Comparison of ENCODE assay signal across 22 cellular contexts in genomic region chr2:186841940-186842339, GRCh38. TPM values are rescaled to one million over a fixed set of nuclear protein-coding genes. Genes with fewer than 3 reads are reported as not detected.
A peak's percentile ranks its signal among the peaks of the same experiment; 100 is the strongest.
DNase-seq lines count a peak whose midpoint lies in the region; ATAC-seq and TF ChIP-seq lines count a peak whose summit lies in the region.
"Had no signal": no experiment of that assay in that cellular context is flagged by ENCODE, and none has a peak within 500 bp of the region (broad histone marks: within the 10 kb centered on the region; RNA-seq: fewer than 3 reads in every experiment).

No MANE protein-coding gene starts in this region.

- no peak overlapping the region for H3K9ac ChIP-seq in trophoblast cell (ENCODE audit: low read length)

- no peak for TF ChIP-seq EP300 in transverse colon (IDR thresholded peaks at IDR 0.05; ENCODE audit: low read depth)

- H2AK5ac ChIP-seq in trophoblast cell (ENCODE audit: low read length) = no peak overlapping the region

- H3K9me3 ChIP-seq in trophoblast cell (ENCODE audit: insufficient read depth, low read depth, low read length) = no peaks in the 10 kb centered on the region
- no peaks in the 10 kb centered on the region for H3K9me3 ChIP-seq in transverse colon
- H3K9me3 ChIP-seq: tibial nerve had no signal

- ATAC-seq in HG02610 (IDR thresholded peaks at IDR 0.05; ENCODE audit: unreplicated experiment) = no peak
- ATAC-seq: activated CD8-positive, alpha-beta memory T cell treated with anti-CD3 and anti-CD28 coated beads, Interleukin-2, amount 10 ng/mL, durations not matched to agents 7 days and 5 days; Right ventricle myocardium inferior had no signal

- no peak overlapping the region for H3K4me3 ChIP-seq in trophoblast cell (ENCODE audit: low read depth, low read length)
- no peak overlapping the region for H3K4me3 ChIP-seq in transverse colon
- H3K4me3 ChIP-seq: tibial nerve had no signal

- intact Hi-C loops in transverse colon (cut with DNase I; ENCODE audit: low total_unique reads) = no loop called here

- no peaks in the 10 kb centered on the region for H3K79me2 ChIP-seq in trophoblast cell (ENCODE audit: control insufficient read depth, insufficient read depth, low read length, poor library complexity)

- no peaks in the 10 kb centered on the region for H3K36me3 ChIP-seq in trophoblast cell (ENCODE audit: control insufficient read depth in 1 of 2, insufficient read depth in 2 of 2, low read length in 2 of 2)
- no peaks in the 10 kb centered on the region for H3K36me3 ChIP-seq in transverse colon
- H3K36me3 ChIP-seq: tibial nerve had no signal

- no peak overlapping the region for H3K14ac ChIP-seq in trophoblast cell (ENCODE audit: low read length)

- H3K4ac ChIP-seq in trophoblast cell (ENCODE audit: low read depth, low read length) = no peak overlapping the region

- no peak overlapping the region for H4K91ac ChIP-seq in trophoblast cell (ENCODE audit: low read depth, low read length)

- H3K27ac ChIP-seq in trophoblast cell (ENCODE audit: low read depth, low read length) (no peak overlapping the region), substantia nigra (ENCODE audit: low read depth, low read length, poor library complexity, severe bottlenecking) (no peak overlapping the region), transverse colon (no peak overlapping the region)
- H3K27ac ChIP-seq: tibial nerve had no signal

- H3K27me3 ChIP-seq in trophoblast cell (ENCODE audit: insufficient read depth, low read length) (no peaks in the 10 kb centered on the region), transverse colon (no peaks in the 10 kb centered on the region)
- H3K27me3 ChIP-seq: tibial nerve had no signal

- in situ Hi-C loops in transverse colon (cut with MboI; ENCODE audit: low pct_ligation_motif_present in 1 of 4, low pct_unique_long_range_greater_than_20kb in 1 of 4, low sequenced_read_pairs in 3 of 4) = no loop called here

- no peak overlapping the region for H3K18ac ChIP-seq in trophoblast cell (ENCODE audit: low read length)

- DNase-seq in ELR (ENCODE audit: low read depth) = peak; percentile 86
- peak; percentile 44 for DNase-seq in NCI-H69 (lab: John Stamatoyannopoulos, UW)
- DNase-seq in dedifferentiated amniotic fluid mesenchymal stem cell (ENCODE audit: extremely low spot score) = peak; percentile 90
- DNase-seq in trophoblast cell = peak; percentile 4 to 75
- DNase-seq in inferior parietal cortex (ENCODE audit: extremely low spot score) = no peak
- no peak for DNase-seq in substantia nigra (lab: John Stamatoyannopoulos, UW)
- no peak for DNase-seq in transverse colon
- DNase-seq: activated CD4-positive, CD25-positive, alpha-beta regulatory T cell treated with anti-CD3 and anti-CD28 coated beads, Interleukin-2, amount 50 U/mL, for 72 hours; activated CD8-positive, alpha-beta memory T cell treated with anti-CD3 and anti-CD28 coated beads, Interleukin-2, amount 10 ng/mL, durations not matched to agents 7 days and 5 days; activated effector memory CD4-positive, alpha-beta T cell treated with Interleukin-2 at 50 U/mL for 16 hours; dermis blood vessel endothelial cell; MM.1S; NCI-H187; NCI-H510A; nephron progenitor cell; stimulated activated naive CD4-positive, alpha-beta T cell had no signal

- no peak overlapping the region for H3K23ac ChIP-seq in trophoblast cell (ENCODE audit: low read length)

- no peak overlapping the region for H3K4me2 ChIP-seq in trophoblast cell (ENCODE audit: low read length)

- H3K79me1 ChIP-seq in trophoblast cell (ENCODE audit: low read length) = no peaks in the 10 kb centered on the region

- no peak overlapping the region for H2AFZ ChIP-seq in trophoblast cell (ENCODE audit: insufficient read depth, low read length, poor library complexity)

- 100% methylated on average over 1 of the region's 3 CpGs for WGBS in trophoblast cell (ENCODE audit: extremely low coverage, insufficient coverage, insufficient read length)
- 73 to 78% methylated on average over 3 of the region's 3 CpGs for WGBS in transverse colon (ENCODE audit: low coverage in 1 of 2), 2 donors

- H4K12ac ChIP-seq in trophoblast cell (ENCODE audit: low read depth, low read length) = no peak overlapping the region

- H2BK12ac ChIP-seq in trophoblast cell (ENCODE audit: low read length) = no peak overlapping the region

- H4K8ac ChIP-seq in trophoblast cell (ENCODE audit: low read depth, low read length) = no peak overlapping the region

- H3K4me1 ChIP-seq in trophoblast cell (ENCODE audit: control insufficient read depth in 1 of 2, insufficient read depth in 2 of 2, low read length in 2 of 2) = no peaks in the 10 kb centered on the region
- H3K4me1 ChIP-seq in transverse colon = no peaks in the 10 kb centered on the region
- H3K4me1 ChIP-seq: tibial nerve had no signal

- no peak overlapping the region for H2BK5ac ChIP-seq in trophoblast cell (ENCODE audit: low read depth, low read length, poor library complexity)

- no peak for TF ChIP-seq CTCF in transverse colon (IDR thresholded peaks at IDR 0.05)

- no peak for TF ChIP-seq POLR2A in transverse colon (IDR thresholded peaks at IDR 0.05)

- H2BK120ac ChIP-seq in trophoblast cell (ENCODE audit: insufficient read depth, low read length, poor library complexity) = no peak overlapping the region

RNA-seq across cellular contexts. Expression of gene ZSWIM2, which starts 7.0 kb away (rescaled TPM):
- polyA plus RNA-seq in trophoblast cell (2013) = not detected in 2 replicates
- total RNA-seq in transverse colon = not detected
- total RNA-seq: activated CD8-positive, alpha-beta memory T cell treated with anti-CD3 and anti-CD28 coated beads, Interleukin-2, amount 10 ng/mL, durations not matched to agents 7 days and 5 days; dermis blood vessel endothelial cell; epithelial cell of proximal tubule; Right ventricle myocardium inferior; T-helper 2 cell treated with Interferon-gamma antibody and Interleukin-4, amounts not matched to agents 100 ng/mL and 5 ng/mL, for 36 hours; tibial nerve had no signal
- polyA plus RNA-seq: keratinocyte had no signal

Comparison
In these comparisons a context has a peak if more than half of its experiments do, and no peak if none do; other contexts are left out.
1. DNase-seq: peak in ELR (single experiment), NCI-H69 (single experiment), dedifferentiated amniotic fluid mesenchymal stem cell (single experiment) and trophoblast cell (2 of 2); none in inferior parietal cortex (single experiment), substantia nigra (0 of 49) and transverse colon (single experiment).